ENCODE assay signal across 8 cellular contexts in the genomic region with DNA sequence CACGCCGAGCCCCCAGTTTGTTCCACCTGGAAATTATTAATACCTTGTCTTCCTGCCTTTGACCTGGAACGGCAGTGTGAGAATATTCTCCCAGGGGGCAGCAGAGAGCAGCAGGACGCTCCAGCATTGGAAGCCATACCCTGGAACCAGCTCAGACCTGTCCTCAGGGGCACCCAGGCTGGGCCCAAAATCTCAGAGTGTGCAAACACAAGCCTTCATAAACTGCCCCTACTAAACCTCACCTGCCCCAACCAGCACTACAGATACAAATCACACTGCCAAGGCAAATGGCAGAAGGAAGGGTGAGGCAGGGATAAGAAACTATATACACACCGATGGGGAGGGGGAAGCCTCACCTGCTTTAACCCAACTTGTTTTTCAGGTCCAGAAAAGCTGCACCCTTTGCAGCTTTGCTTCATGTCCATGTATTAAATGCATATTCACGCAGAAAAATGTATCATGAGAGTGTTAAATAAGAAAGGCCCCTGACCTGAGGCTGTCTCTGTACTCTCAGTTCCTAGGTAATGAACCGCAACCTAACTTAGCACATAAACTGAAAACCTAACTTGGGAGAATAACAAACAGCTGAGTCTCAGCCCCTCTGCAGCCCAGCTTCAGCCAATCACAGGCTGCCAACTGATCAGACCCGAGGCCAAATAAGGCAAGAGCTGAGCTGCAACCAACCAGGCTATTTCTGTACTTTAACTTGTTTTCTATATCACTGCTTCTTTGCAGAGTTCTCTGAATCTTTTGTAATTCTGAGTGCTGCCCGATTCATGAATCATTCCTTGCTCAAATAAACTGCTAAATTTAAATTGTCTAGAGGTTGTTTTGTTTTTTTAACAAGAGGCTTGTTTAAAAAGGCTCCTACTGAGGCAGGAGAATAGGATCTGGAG.
DNase-seq lines count a peak whose midpoint lies in the region; ATAC-seq and TF ChIP-seq lines count a peak whose summit lies in the region.

No MANE protein-coding gene starts in this region.

- H3K4me3 Mint-ChIP-seq in activated T-helper 17 cell treated with anti-CD3 and anti-CD28 coated beads, Interleukin-2, amount 50 U/mL, for 72 hours: no peak overlapping the region

- no peaks in the 10 kb centered on the region for H3K4me1 ChIP-seq in Peyer's patch

- intact Hi-C loops in head of caudate nucleus (cut with DNase I): no loop called here

- no peaks in the 10 kb centered on the region for H3K27me3 Mint-ChIP-seq in activated T-helper 17 cell treated with anti-CD3 and anti-CD28 coated beads, Interleukin-2, amount 50 U/mL, for 72 hours

- no peaks in the 10 kb centered on the region for H3K9me3 Mint-ChIP-seq in activated T-helper 17 cell treated with anti-CD3 and anti-CD28 coated beads, Interleukin-2, amount 50 U/mL, for 72 hours

- H3K27ac Mint-ChIP-seq in activated T-helper 17 cell treated with anti-CD3 and anti-CD28 coated beads, Interleukin-2, amount 50 U/mL, for 72 hours: no peak overlapping the region

- H3K4me3 ChIP-seq in Peyer's patch: no peak overlapping the region

- H3K9me3 ChIP-seq in Peyer's patch: no peaks in the 10 kb centered on the region

- peak; percentile 14 to 87 (median 76) for TF ChIP-seq CTCF in Peyer's patch (IDR thresholded peaks at IDR 0.05)

- DNase-seq in ELF-1 (ENCODE audit: low read depth, low spot score): peak; percentile 77
- peak; percentile 24 for DNase-seq in HuH-7 (ENCODE audit: low spot score)
- DNase-seq in Peyer's patch: peak; percentile 47 to 84 (median 78)
- peak; percentile 6 to 84 (median 60) for DNase-seq in head of caudate nucleus
- DNase-seq in retina: peak; percentile 58
- no peak for DNase-seq in cortex of kidney (lab: John Stamatoyannopoulos, UW)

- ATAC-seq in GM21619 (IDR thresholded peaks at IDR 0.05; ENCODE audit: unreplicated experiment): peak; percentile 87
- peak; percentile 81 for ATAC-seq in activated T-helper 17 cell treated with anti-CD3 and anti-CD28 coated beads, Interleukin-2, amount 50 U/mL, for 72 hours (replicated peaks)

- no peak overlapping the region for H3K27ac ChIP-seq in Peyer's patch

- H3K36me3 ChIP-seq in Peyer's patch: no peaks in the 10 kb centered on the region

- H3K27me3 ChIP-seq in Peyer's patch: no peaks in the 10 kb centered on the region

- TF ChIP-seq POLR2A in Peyer's patch (IDR thresholded peaks at IDR 0.05): no peak

- H3K36me3 Mint-ChIP-seq in activated T-helper 17 cell treated with anti-CD3 and anti-CD28 coated beads, Interleukin-2, amount 50 U/mL, for 72 hours (ENCODE audit: low read depth): no peaks in the 10 kb centered on the region

- peaks cover 9% of the 10 kb centered on the region for H3K4me1 Mint-ChIP-seq in activated T-helper 17 cell treated with anti-CD3 and anti-CD28 coated beads, Interleukin-2, amount 50 U/mL, for 72 hours
